8 cellular contexts compared by ENCODE assay signal in genomic region chr11:109945626-109946321, GRCh38.
DNase-seq lines count a peak whose midpoint lies in the region; ATAC-seq and TF ChIP-seq lines count a peak whose summit lies in the region.

No MANE protein-coding gene starts in this region.

- peak overlapping the region in 3 of 4 donors; percentile 20 to 38 (median 38) for H3K4me3 ChIP-seq in sigmoid colon

- H3K9me3 ChIP-seq in sigmoid colon = no peaks in the 10 kb centered on the region

- DNase-seq in activated T-helper 2 cell treated with anti-CD3 and anti-CD28 coated beads, Interferon-gamma antibody, Interleukin-2, Interleukin-4, amounts not matched to agents 10 μg/mL and 5 μg/mL and 100 μg/mL, durations not matched to agents 14 hours and 24 hours and 36 hours (ENCODE audit: low spot score) = no peak
- DNase-seq in sigmoid colon (no peak), substantia nigra (lab: John Stamatoyannopoulos, UW) (no peak), GM03348 (ENCODE audit: low spot score) (no peak)
- DNase-seq in activated CD4-positive, alpha-beta T cell treated with anti-CD3 and anti-CD28 coated beads for 4 hours = no peak
- no peak for DNase-seq in stimulated activated CD4-positive, alpha-beta T cell treated with anti-CD3 and anti-CD28 coated beads, Interleukin-2, amount 100 ng/mL, for 48 hours

- WGBS in sigmoid colon, 2 donors = 52 to 58% methylated on average over 6 of the region's 6 CpGs

- no peaks in the 10 kb centered on the region for H3K36me3 ChIP-seq in sigmoid colon

- peaks cover 0 to 5% (median 2%) of the 10 kb centered on the region in 4 donors for H3K4me1 ChIP-seq in sigmoid colon

- peaks cover 32% of the 10 kb centered on the region for H3K27me3 Mint-ChIP-seq in activated T-helper 2 cell treated with anti-CD3 and anti-CD28 coated beads, Interferon-gamma antibody, Interleukin-2, Interleukin-4, amounts not matched to agents 10 μg/mL and 5 μg/mL and 100 μg/mL, durations not matched to agents 14 hours and 24 hours and 36 hours (ENCODE audit: low read depth)

- H3K36me3 Mint-ChIP-seq in activated T-helper 2 cell treated with anti-CD3 and anti-CD28 coated beads, Interferon-gamma antibody, Interleukin-2, Interleukin-4, amounts not matched to agents 10 μg/mL and 5 μg/mL and 100 μg/mL, durations not matched to agents 14 hours and 24 hours and 36 hours (ENCODE audit: low read depth) = no peaks in the 10 kb centered on the region

- peaks cover 16% of the 10 kb centered on the region for H3K4me1 Mint-ChIP-seq in activated T-helper 2 cell treated with anti-CD3 and anti-CD28 coated beads, Interferon-gamma antibody, Interleukin-2, Interleukin-4, amounts not matched to agents 10 μg/mL and 5 μg/mL and 100 μg/mL, durations not matched to agents 14 hours and 24 hours and 36 hours (ENCODE audit: low read depth)

- intact Hi-C loops in activated T-helper 2 cell treated with anti-CD3 and anti-CD28 coated beads, Interferon-gamma antibody, Interleukin-2, Interleukin-4, amounts not matched to agents 10 μg/mL and 5 μg/mL and 100 μg/mL, durations not matched to agents 14 hours and 24 hours and 36 hours (cut with micrococcal nuclease) = loop anchor here (1.0 to 5.0 kb wide), 7 partner anchors 40 to 485 kb away; no protein-coding TSS in a partner anchor
- intact Hi-C loops in sigmoid colon (cut with DNase I) = loop anchor here (5.0 to 10.0 kb wide), 5 partner anchors 147 to 487 kb away; partner anchors contain the start of genes RDX and ZC3H12C

- no peak for TF ChIP-seq CTCF in sigmoid colon (IDR thresholded peaks at IDR 0.05)

- H3K27ac ChIP-seq in sigmoid colon (peak overlapping the region in 3 of 4 donors; percentile 54 to 62 (median 60)), substantia nigra (ENCODE audit: low read depth, low read length, poor library complexity, severe bottlenecking) (no peak overlapping the region)

- no peak for TF ChIP-seq EP300 in sigmoid colon (IDR thresholded peaks at IDR 0.05)

- TF ChIP-seq POLR2A in sigmoid colon (IDR thresholded peaks at IDR 0.05) = no peak

- no peaks in the 10 kb centered on the region for H3K9me3 Mint-ChIP-seq in activated T-helper 2 cell treated with anti-CD3 and anti-CD28 coated beads, Interferon-gamma antibody, Interleukin-2, Interleukin-4, amounts not matched to agents 10 μg/mL and 5 μg/mL and 100 μg/mL, durations not matched to agents 14 hours and 24 hours and 36 hours

- ATAC-seq in GM18873 (IDR thresholded peaks at IDR 0.05; ENCODE audit: low FRiP score, unreplicated experiment) (peak; percentile 49), HG02852 (IDR thresholded peaks at IDR 0.05; ENCODE audit: unreplicated experiment) (peak; percentile 72)

- peak overlapping the region; percentile 43 for H3K4me3 Mint-ChIP-seq in activated T-helper 2 cell treated with anti-CD3 and anti-CD28 coated beads, Interferon-gamma antibody, Interleukin-2, Interleukin-4, amounts not matched to agents 10 μg/mL and 5 μg/mL and 100 μg/mL, durations not matched to agents 14 hours and 24 hours and 36 hours (ENCODE audit: low read depth)

- no peak overlapping the region for H3K27ac Mint-ChIP-seq in activated T-helper 2 cell treated with anti-CD3 and anti-CD28 coated beads, Interferon-gamma antibody, Interleukin-2, Interleukin-4, amounts not matched to agents 10 μg/mL and 5 μg/mL and 100 μg/mL, durations not matched to agents 14 hours and 24 hours and 36 hours

- H3K27me3 ChIP-seq in sigmoid colon = no peaks in the 10 kb centered on the region
